9 cellular contexts compared by ENCODE assay signal in genomic region chr16:19389246-19389645, GRCh38. TPM values are rescaled to one million over a fixed set of nuclear protein-coding genes. Genes with fewer than 3 reads are reported as not detected.
DNase-seq lines count a peak whose midpoint lies in the region; ATAC-seq lines count a peak whose summit lies in the region.
"Had no signal": no experiment of that assay in that cellular context is flagged by ENCODE, and none has a peak within 500 bp of the region (broad histone marks: within the 10 kb centered on the region; RNA-seq: fewer than 3 reads in every experiment).

No MANE protein-coding gene starts in this region.

- intact Hi-C loops in sciatic nerve (cut with DNase I), result loop anchor here (2.0 kb wide), 1 partner anchor 114 kb away; no protein-coding TSS in a partner anchor

- peak; percentile 76 for ATAC-seq in esophagus mucosa
- ATAC-seq in sciatic nerve, result no peak
- no peak for ATAC-seq in HG02571 (IDR thresholded peaks at IDR 0.05; ENCODE audit: unreplicated experiment)
- no peak for ATAC-seq in HG03378 (IDR thresholded peaks at IDR 0.05; ENCODE audit: unreplicated experiment)

- peak; percentile 68 for DNase-seq in NCI-H1436 (lab: John Stamatoyannopoulos, UW)
- DNase-seq in NCI-H1436 treated with DMSO at 0.1 percent for 48 hours (lab: John Stamatoyannopoulos, UW), result no peak
- peak; percentile 41 for DNase-seq in NCI-H2107 (lab: John Stamatoyannopoulos, UW)
- DNase-seq in activated CD4-positive, alpha-beta T cell treated with anti-CD3 and anti-CD28 coated beads, Interleukin-2, amount 50 U/mL, for 1 hour, result peak; percentile 24
- peak; percentile 64 for DNase-seq in sciatic nerve (ENCODE audit: low spot score)
- DNase-seq: activated T-cell treated with anti-CD3 and anti-CD28 coated beads, Interleukin-2, amount 50 U/mL, for 4 hours had no signal

RNA-seq across cellular contexts. Expression of gene TMC5, which starts 28.4 kb away (rescaled TPM):
- total RNA-seq in esophagus mucosa (5.0 TPM), sciatic nerve (1.7 TPM)
